Comparison of ENCODE assay signal across 22 cellular contexts in the genomic region with DNA sequence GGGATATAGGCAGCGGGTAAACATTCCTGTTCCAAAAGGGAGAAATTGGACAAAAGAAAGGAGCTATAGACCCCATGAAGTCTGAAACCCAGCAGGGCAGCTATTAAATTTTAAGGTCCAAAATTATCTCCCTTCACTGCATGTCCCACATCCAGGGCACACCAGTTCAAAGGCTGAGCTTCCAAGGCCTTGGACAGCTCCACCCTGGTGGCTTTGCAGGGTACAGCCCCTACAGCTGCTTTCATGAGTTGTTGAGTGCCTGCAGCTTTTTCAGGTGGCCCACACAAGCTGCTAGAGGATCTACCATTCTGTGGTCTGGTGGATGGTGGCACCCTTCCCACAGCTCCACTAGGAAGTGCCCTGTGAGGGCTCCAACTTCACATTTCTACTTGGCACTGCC.
DNase-seq lines count a peak whose midpoint lies in the region; ATAC-seq, FAIRE-seq and TF ChIP-seq lines count a peak whose summit lies in the region.
"Had no signal": no experiment of that assay in that cellular context is flagged by ENCODE, and none has a peak within 500 bp of the region (broad histone marks: within the 10 kb centered on the region; RNA-seq: fewer than 3 reads in every experiment).

No MANE protein-coding gene starts in this region.

- H3K9ac ChIP-seq in HepG2 (ENCODE audit: insufficient read depth, low read depth, low read length) (no peak overlapping the region), H9 (ENCODE audit: extremely low read depth, insufficient read length, low read length) (no peak overlapping the region), mesendoderm (ENCODE audit: low read length) (no peak overlapping the region)
- H3K9ac ChIP-seq: KMS-11 had no signal

- H3T11ph ChIP-seq in H9 (ENCODE audit: low read length): no peak overlapping the region

- no TSS peak for BruUV-seq in HepG2 (replicated peaks; lab: Mats Ljungman, UMichigan)

- no peak overlapping the region for H4K8ac ChIP-seq in H9 (replicated peaks; ENCODE audit: insufficient read length, low read depth, low read length)
- H4K8ac ChIP-seq in mesendoderm (ENCODE audit: low read depth, low read length): no peak overlapping the region

- H2BK12ac ChIP-seq in H9 (ENCODE audit: insufficient read length, low read depth, low read length): no peak overlapping the region

- FAIRE-seq in HepG2 (lab: Jason Lieb, UNC): no peak
- FAIRE-seq: A204.1, D721Med, G401.6, GM12892, GM18507, GM19239 had no signal

- H3K4ac ChIP-seq in H9 (ENCODE audit: low read depth, low read length): no peak overlapping the region
- no peak overlapping the region for H3K4ac ChIP-seq in mesendoderm (ENCODE audit: low read depth, low read length)

- no peaks in the 10 kb centered on the region for H3K4me1 ChIP-seq in HepG2 (ENCODE audit: insufficient read depth, low read length)
- no peaks in the 10 kb centered on the region for H3K4me1 ChIP-seq in right lobe of liver
- no peaks in the 10 kb centered on the region; the same call in 1 of the 2 replicates for H3K4me1 ChIP-seq in H9 (ENCODE audit: insufficient read depth, low read length)
- no peaks in the 10 kb centered on the region for H3K4me1 ChIP-seq in mesendoderm (ENCODE audit: control insufficient read depth, low read depth, low read length)
- no peaks in the 10 kb centered on the region for H3K4me1 ChIP-seq in adrenal gland (replicated peaks in 1 of 2)
- no peaks in the 10 kb centered on the region for H3K4me1 ChIP-seq in naive thymus-derived CD4-positive, alpha-beta T cell (ENCODE audit: control insufficient read depth in 2 of 2, insufficient read depth in 2 of 2, low read length in 2 of 2)
- H3K4me1 ChIP-seq: BE2C, Caco-2 had no signal

- no peak overlapping the region for H3K27ac ChIP-seq in HepG2 (ENCODE audit: extremely low read length, insufficient read depth, low read length)
- no peak overlapping the region for H3K27ac ChIP-seq in right lobe of liver
- no peak overlapping the region for H3K27ac ChIP-seq in H9 (ENCODE audit: insufficient read length, low read depth, low read length)
- no peak overlapping the region for H3K27ac ChIP-seq in mesendoderm (ENCODE audit: low read depth, low read length)
- H3K27ac ChIP-seq in adrenal gland: no peak overlapping the region
- no peak overlapping the region for H3K27ac ChIP-seq in naive thymus-derived CD4-positive, alpha-beta T cell (ENCODE audit: low read depth, low read length)
- H3K27ac ChIP-seq: C4-2B, KMS-11 had no signal

- H3K56ac ChIP-seq in H9 (ENCODE audit: insufficient read length, low read depth, low read length) (no peak overlapping the region), mesendoderm (ENCODE audit: low read length) (no peak overlapping the region)

- no peak overlapping the region for H3K4me3 ChIP-seq in HepG2 (replicated peaks in 1 of 3; ENCODE audit: insufficient read depth in 1 of 3, low read depth in 2 of 3, low read length in 3 of 3)
- no peak overlapping the region for H3K4me3 ChIP-seq in right lobe of liver
- no peak overlapping the region for H3K4me3 ChIP-seq in mesendoderm (ENCODE audit: low read length)
- no peak overlapping the region for H3K4me3 ChIP-seq in adrenal gland
- no peak overlapping the region for H3K4me3 ChIP-seq in naive thymus-derived CD4-positive, alpha-beta T cell (ENCODE audit: low read length)

- POLR2A ChIA-PET in HepG2 (lab: Yijun Ruan, JAX): no interaction called here
- POLR2A ChIA-PET in naive thymus-derived CD4-positive, alpha-beta T cell (lab: Charles Lee): no interaction called here

- no peak for TF ChIP-seq RAD21 in HepG2 (CRISPR knock-in tag; IDR thresholded peaks at IDR 0.05)

- intact Hi-C loops in HepG2 (cut with micrococcal nuclease; ENCODE audit: unreplicated experiment) (no loop called here), right lobe of liver (cut with DNase I) (no loop called here), adrenal gland (cut with DNase I) (no loop called here)
- intact Hi-C loops in naive thymus-derived CD4-positive, alpha-beta T cell (cut with micrococcal nuclease): no loop called here

- H4K20me1 ChIP-seq in HepG2 (ENCODE audit: insufficient read depth, low read length) (no peaks in the 10 kb centered on the region), H9 (ENCODE audit: control insufficient read depth, insufficient read depth, insufficient read length) (no peaks in the 10 kb centered on the region)

- H2BK20ac ChIP-seq in H9 (ENCODE audit: low read depth, low read length, poor library complexity, severe bottlenecking): no peak overlapping the region

- H3K4me3 Mint-ChIP-seq in H9: no peak overlapping the region
- H3K4me3 Mint-ChIP-seq in naive thymus-derived CD4-positive, alpha-beta T cell: no peak overlapping the region
- H3K4me3 Mint-ChIP-seq: CD4-positive, alpha-beta T cell; HFFc6 had no signal

- no peak overlapping the region for H3K4me2 ChIP-seq in HepG2 (ENCODE audit: low read depth, low read length)
- H3K4me2 ChIP-seq in H9 (ENCODE audit: insufficient read depth, insufficient read length, low read length): no peak overlapping the region
- H3K4me2 ChIP-seq in mesendoderm (ENCODE audit: low read length): no peak overlapping the region
- H3K4me2 ChIP-seq: KMS-11 had no signal

- peaks cover 1 to 4% of the 10 kb centered on the region in 2 experiments; a peak in 3 of 5 replicates for H3K9me3 Mint-ChIP-seq in H9
- H3K9me3 Mint-ChIP-seq in naive thymus-derived CD4-positive, alpha-beta T cell: peaks cover 0 to 5% (median 0%) of the 10 kb centered on the region in 11 donors
- H3K9me3 Mint-ChIP-seq: CD4-positive, alpha-beta T cell; HFFc6 had no signal

- ATAC-seq in HepG2 (peak; percentile 83), right lobe of liver (no peak), GM18907 (IDR thresholded peaks at IDR 0.05; ENCODE audit: unreplicated experiment) (no peak)
- no peak for ATAC-seq in naive thymus-derived CD4-positive, alpha-beta T cell

- H3K27ac Mint-ChIP-seq in H9: no peak overlapping the region
- no peak overlapping the region for H3K27ac Mint-ChIP-seq in naive thymus-derived CD4-positive, alpha-beta T cell
- H3K27ac Mint-ChIP-seq: CD4-positive, alpha-beta T cell; HFFc6 had no signal

- H3K79me2 ChIP-seq in HepG2 (ENCODE audit: insufficient read depth, low read length): no peaks in the 10 kb centered on the region
- H3K79me2 ChIP-seq in H9 (ENCODE audit: insufficient read depth, low read length): no peaks in the 10 kb centered on the region
- no peaks in the 10 kb centered on the region for H3K79me2 ChIP-seq in mesendoderm (ENCODE audit: control insufficient read depth, insufficient read depth, low read length)

- in situ Hi-C loops in HepG2 (cut with HindIII; ENCODE audit: extremely low pct_ligation_motif_present, low pct_unique_long_range_greater_than_20kb): no loop called here

- no peak overlapping the region for H2BK15ac ChIP-seq in H9 (ENCODE audit: low read depth, low read length)
- H2BK15ac ChIP-seq in mesendoderm (replicated peaks; ENCODE audit: low read depth): no peak overlapping the region

- H3K79me1 ChIP-seq in H9 (ENCODE audit: insufficient read depth, low read depth, low read length, poor library complexity, severe bottlenecking) (no peaks in the 10 kb centered on the region), mesendoderm (ENCODE audit: low read length) (no peaks in the 10 kb centered on the region)

- H2BK5ac ChIP-seq in H9 (ENCODE audit: insufficient read length, low read length) (no peak overlapping the region), mesendoderm (ENCODE audit: low read length) (no peak overlapping the region)

- peaks cover 16 to 19% of the 10 kb centered on the region in 2 experiments for H3K4me1 Mint-ChIP-seq in H9
- no peaks in the 10 kb centered on the region for H3K4me1 Mint-ChIP-seq in naive thymus-derived CD4-positive, alpha-beta T cell

- TF ChIP-seq CTCF in HepG2 (CRISPR knock-in tag; IDR thresholded peaks at IDR 0.05) (no peak), right lobe of liver (IDR thresholded peaks at IDR 0.05) (no peak), H9 (conservative IDR thresholded peaks at IDR 0.05) (peak; percentile 32; the same call in 2 of the 3 replicates), adrenal gland (IDR thresholded peaks at IDR 0.05) (no peak)

- no peak overlapping the region for H3K23ac ChIP-seq in H9 (ENCODE audit: insufficient read length, low read depth, low read length)
- H3K23ac ChIP-seq in mesendoderm (ENCODE audit: low read length): no peak overlapping the region

- H3K18ac ChIP-seq in H9 (ENCODE audit: insufficient read length, low read depth, low read length) (no peak overlapping the region), mesendoderm (ENCODE audit: low read length) (no peak overlapping the region)

- TF ChIP-seq EP300 in HepG2 (IDR thresholded peaks at IDR 0.05; ENCODE audit: low read depth in 2 of 2, low read length in 2 of 2) (no peak), HepG2 (CRISPR knock-in tag; IDR thresholded peaks at IDR 0.05; ENCODE audit: borderline replicate concordance) (no peak)

- no peak overlapping the region for H4K91ac ChIP-seq in H9 (ENCODE audit: insufficient read length, low read depth, low read length)

- H2AFZ ChIP-seq in HepG2 (ENCODE audit: low read length) (no peak overlapping the region), H9 (ENCODE audit: low read length) (no peak overlapping the region)

- no peaks in the 10 kb centered on the region for H3K36me3 ChIP-seq in HepG2 (replicated peaks in 1 of 2; ENCODE audit: control insufficient read depth in 1 of 2, insufficient read depth in 2 of 2, low read length in 2 of 2)
- no peaks in the 10 kb centered on the region for H3K36me3 ChIP-seq in right lobe of liver
- no peaks in the 10 kb centered on the region for H3K36me3 ChIP-seq in mesendoderm (ENCODE audit: control insufficient read depth, insufficient read depth, low read length)
- H3K36me3 ChIP-seq in adrenal gland (replicated peaks in 1 of 2): no peaks in the 10 kb centered on the region
- H3K36me3 ChIP-seq in naive thymus-derived CD4-positive, alpha-beta T cell (ENCODE audit: control insufficient read depth in 2 of 3, insufficient read depth in 3 of 3, low read length in 3 of 3): no peaks in the 10 kb centered on the region
- H3K36me3 ChIP-seq: BE2C had no signal

- 0% methylated on average over 1 of the region's 1 CpG for WGBS in HepG2 (ENCODE audit: low lambda C conversion rate)
- WGBS in right lobe of liver (ENCODE audit: insufficient coverage, low coverage, low lambda C conversion rate, missing lambda C conversion rate): 0% methylated on average over 1 of the region's 1 CpG
- no CpG with 5 or more reads among the region's 1 CpG for WGBS in H9 (ENCODE audit: extremely low coverage, insufficient read length, low lambda C conversion rate)
- WGBS in mesendoderm (ENCODE audit: extremely low coverage, insufficient coverage, low lambda C conversion rate): no CpG with 5 or more reads among the region's 1 CpG
- 0 to 96% (median 18%) methylated on average over 1 of the region's 1 CpG for WGBS in adrenal gland, 4 donors

- peaks cover 0 to 6% (median 0%) of the 10 kb centered on the region in 3 experiments; a peak in 5 of 7 replicates for H3K36me3 Mint-ChIP-seq in H9 (ENCODE audit: insufficient read depth in 1 of 3, low read depth in 3 of 3)
- H3K36me3 Mint-ChIP-seq in naive thymus-derived CD4-positive, alpha-beta T cell: no peaks in the 10 kb centered on the region

- H2BK120ac ChIP-seq in H9 (ENCODE audit: low read depth, low read length, poor library complexity, severe bottlenecking) (no peak overlapping the region), mesendoderm (ENCODE audit: low read depth, low read length) (no peak overlapping the region)

- no peaks in the 10 kb centered on the region for H3K23me2 ChIP-seq in H9 (ENCODE audit: insufficient read length, low read depth, low read length, poor library complexity, severe bottlenecking)

- H3K14ac ChIP-seq in H9 (ENCODE audit: insufficient read depth, low read length): no peak overlapping the region

- CTCF ChIA-PET in HepG2 (lab: Yijun Ruan, JAX; ENCODE audit: low intra/inter-chr PET ratio, low total read pairs): no interaction called here
- CTCF ChIA-PET in naive thymus-derived CD4-positive, alpha-beta T cell (lab: Charles Lee): no interaction called here

- H3K9me3 ChIP-seq in HepG2 (ENCODE audit: low read length) (no peaks in the 10 kb centered on the region), right lobe of liver (no peaks in the 10 kb centered on the region), H9 (ENCODE audit: control insufficient read depth, low read depth, low read length) (no peaks in the 10 kb centered on the region), adrenal gland (replicated peaks in 1 of 3) (no peaks in the 10 kb centered on the region)
- H3K9me3 ChIP-seq in naive thymus-derived CD4-positive, alpha-beta T cell (ENCODE audit: control insufficient read depth in 2 of 3, low read length in 3 of 3): no peaks in the 10 kb centered on the region
- H3K9me3 ChIP-seq: BE2C, Caco-2 had no signal

- H3K27me3 ChIP-seq in HepG2 (ENCODE audit: control insufficient read depth in 1 of 2, insufficient read depth in 2 of 2, low read length in 2 of 2) (no peaks in the 10 kb centered on the region), right lobe of liver (no peaks in the 10 kb centered on the region), H9 (ENCODE audit: insufficient read depth, low read length) (no peaks in the 10 kb centered on the region), mesendoderm (ENCODE audit: insufficient read depth, low read length, poor library complexity) (no peaks in the 10 kb centered on the region), adrenal gland (no peaks in the 10 kb centered on the region)
- no peaks in the 10 kb centered on the region for H3K27me3 ChIP-seq in naive thymus-derived CD4-positive, alpha-beta T cell (ENCODE audit: control insufficient read depth in 2 of 2, insufficient read depth in 2 of 2, low read length in 2 of 2)
- H3K27me3 ChIP-seq: BE2C had no signal

- H4K5ac ChIP-seq in H9 (ENCODE audit: insufficient read length, low read depth, low read length) (no peak overlapping the region), mesendoderm (ENCODE audit: low read length) (no peak overlapping the region)

- no peak for DNase-seq in HepG2 (ENCODE audit: low spot score)
- no peak for DNase-seq in right lobe of liver
- no peak for DNase-seq in H9
- DNase-seq in NAMALWA (ENCODE audit: low spot score): peak; percentile 7
- peak; percentile 6 for DNase-seq in mesendoderm
- no peak for DNase-seq in adrenal gland
- no peak for DNase-seq in naive thymus-derived CD4-positive, alpha-beta T cell
- DNase-seq: ACHN; BE2C; Caco-2; CD4-positive, alpha-beta T cell; HCEC 1CT; HFFc6 had no signal

- TF ChIP-seq POLR2A in HepG2 (IDR thresholded peaks at IDR 0.05; ENCODE audit: insufficient read depth in 1 of 2, low read depth in 2 of 2, low read length in 2 of 2): no peak
- no peak for TF ChIP-seq POLR2A in right lobe of liver (IDR thresholded peaks at IDR 0.05)
- TF ChIP-seq POLR2A in adrenal gland (IDR thresholded peaks at IDR 0.05): no peak

- H2AK5ac ChIP-seq in H9 (ENCODE audit: insufficient read length, low read length) (no peak overlapping the region), mesendoderm (ENCODE audit: low read length) (no peak overlapping the region)

- no peaks in the 10 kb centered on the region for H3K27me3 Mint-ChIP-seq in H9 (ENCODE audit: low read depth)
- H3K27me3 Mint-ChIP-seq in naive thymus-derived CD4-positive, alpha-beta T cell: peaks cover 0 to 11% (median 3%) of the 10 kb centered on the region in 5 donors

Comparison
In these comparisons a context has a peak if more than half of its experiments do, and no peak if none do; other contexts are left out.
1. DNase-seq: peak in NAMALWA (single experiment) and mesendoderm (single experiment); none in HepG2 (single experiment), right lobe of liver (0 of 3), H9 (single experiment), adrenal gland (0 of 7) and naive thymus-derived CD4-positive, alpha-beta T cell (0 of 9).